In the genomic region with DNA sequence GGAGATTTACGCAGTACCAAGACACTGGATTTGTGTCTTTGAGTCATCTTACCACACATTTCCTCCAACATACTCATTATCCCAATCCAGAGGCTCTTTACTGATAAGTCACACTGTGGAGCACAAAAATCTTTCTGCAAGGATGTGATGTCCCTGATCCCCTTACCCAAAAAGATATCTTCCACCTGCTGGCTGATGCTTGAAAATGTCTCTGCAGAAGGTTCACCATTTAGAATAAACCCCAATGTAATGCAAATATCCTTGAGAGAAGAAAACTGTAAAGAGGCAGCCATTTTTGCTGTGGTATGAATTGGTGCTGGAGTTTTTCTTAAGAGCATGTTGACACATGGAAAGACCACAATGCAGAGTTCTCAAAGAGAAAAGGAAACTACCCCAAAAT, we compare ENCODE assay signal across 22 cellular contexts.
"Had no signal": no experiment of that assay in that cellular context is flagged by ENCODE, and none has a peak within 500 bp of the region (broad histone marks: within the 10 kb centered on the region; RNA-seq: fewer than 3 reads in every experiment).

No MANE protein-coding gene starts in this region.

- H3K27ac ChIP-seq: breast epithelium, Peyer's patch, SJSA1 had no signal

- H3K4me1 Mint-ChIP-seq: activated CD4-positive, alpha-beta T cell treated with anti-CD3 and anti-CD28 coated beads for 36 hours; activated naive CD4-positive, alpha-beta T cell treated with anti-CD3 and anti-CD28 coated beads, Interleukin-2, amount 50 U/mL, for 24 hours; central memory CD8-positive, alpha-beta T cell had no signal

- H3K27me3 ChIP-seq: breast epithelium, MG63, Peyer's patch, SJSA1 had no signal

- H3K4me1 ChIP-seq: breast epithelium, Peyer's patch, SJSA1 had no signal

- H3K9me3 Mint-ChIP-seq: activated CD8-positive, alpha-beta T cell treated with anti-CD3 and anti-CD28 coated beads for 36 hours; activated naive CD4-positive, alpha-beta T cell treated with anti-CD3 and anti-CD28 coated beads, Interleukin-2, amount 50 U/mL, for 24 hours had no signal

- H3K27me3 Mint-ChIP-seq: activated CD4-positive, alpha-beta T cell treated with anti-CD3 and anti-CD28 coated beads for 36 hours; activated CD8-positive, alpha-beta T cell treated with anti-CD3 and anti-CD28 coated beads for 36 hours; central memory CD8-positive, alpha-beta T cell had no signal

- DNase-seq: activated CD4-positive, alpha-beta T cell treated with anti-CD3 and anti-CD28 coated beads for 36 hours; activated CD4-positive, alpha-beta T cell treated with anti-CD3 and anti-CD28 coated beads, Interleukin-2, amount 50 U/mL, for 1 hour; activated CD8-positive, alpha-beta memory T cell treated with anti-CD3 and anti-CD28 coated beads, Interleukin-2, amount 50 U/mL, for 48 hours; activated CD8-positive, alpha-beta T cell treated with anti-CD3 and anti-CD28 coated beads for 36 hours; activated naive CD4-positive, alpha-beta T cell; activated T-cell treated with anti-CD3 and anti-CD28 coated beads, Interleukin-2, amount 50 U/mL, for 1 hour; aorta; MG63; MV-4-11; NCI-H1105; NCI-H1436; NCI-H1694 treated with DMSO at 0.1 percent for 48 hours; NCI-H2029 treated with DMSO at 0.1 percent for 48 hours; NCI-H446; NCI-H748 treated with DMSO at 0.1 percent for 48 hours; Peyer's patch; SHP77 had no signal

- H3K27ac Mint-ChIP-seq: activated CD4-positive, alpha-beta T cell treated with anti-CD3 and anti-CD28 coated beads for 36 hours; activated CD8-positive, alpha-beta T cell treated with anti-CD3 and anti-CD28 coated beads for 36 hours; activated naive CD4-positive, alpha-beta T cell treated with anti-CD3 and anti-CD28 coated beads, Interleukin-2, amount 50 U/mL, for 24 hours; T-helper 1 cell treated with Interleukin-12 subunit alpha and Interleukin-12 subunit beta and Interleukin-4 antibody, amounts not matched to agents 30 μg/mL and 1 μg/mL, for 36 hours had no signal

- H3K4me3 Mint-ChIP-seq: activated CD4-positive, alpha-beta T cell treated with anti-CD3 and anti-CD28 coated beads for 36 hours; activated CD8-positive, alpha-beta T cell treated with anti-CD3 and anti-CD28 coated beads for 36 hours; activated naive CD4-positive, alpha-beta T cell treated with anti-CD3 and anti-CD28 coated beads, Interleukin-2, amount 50 U/mL, for 24 hours; central memory CD8-positive, alpha-beta T cell; T-helper 1 cell treated with Interleukin-12 subunit alpha and Interleukin-12 subunit beta and Interleukin-4 antibody, amounts not matched to agents 30 μg/mL and 1 μg/mL, for 36 hours had no signal

- H3K9me3 ChIP-seq: breast epithelium, MG63, Peyer's patch, SJSA1 had no signal

- ATAC-seq: activated CD4-positive, alpha-beta T cell treated with anti-CD3 and anti-CD28 coated beads for 36 hours; activated CD8-positive, alpha-beta T cell treated with anti-CD3 and anti-CD28 coated beads for 36 hours had no signal

- H3K4me3 ChIP-seq: breast epithelium, MG63, Peyer's patch, SJSA1 had no signal

- H3K36me3 ChIP-seq: breast epithelium, MG63, Peyer's patch, SJSA1 had no signal
